In the genomic region with DNA sequence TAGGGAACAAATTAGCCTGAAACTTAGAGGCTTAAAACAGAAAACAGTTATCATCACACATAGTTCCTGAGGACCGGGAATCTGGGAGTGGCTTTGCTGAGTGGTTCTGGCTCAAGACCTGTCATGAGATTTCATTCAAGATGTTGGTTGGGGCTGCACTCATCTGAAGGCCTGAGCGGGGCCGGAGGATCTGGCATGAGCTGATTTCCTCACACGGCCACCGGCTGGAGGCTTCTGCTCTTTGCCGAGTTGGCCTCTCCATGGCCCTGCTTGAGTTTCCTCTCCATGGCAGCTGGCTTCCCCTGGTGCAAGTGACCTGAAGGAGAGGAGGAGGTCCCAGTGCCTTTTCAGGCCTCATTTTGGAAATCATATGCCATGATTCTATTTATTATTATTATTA, we compare ENCODE assay signal across 25 cellular contexts.
"Had no signal": no experiment of that assay in that cellular context is flagged by ENCODE, and none has a peak within 500 bp of the region (broad histone marks: within the 10 kb centered on the region; RNA-seq: fewer than 3 reads in every experiment).

No MANE protein-coding gene starts in this region.

- H3K9me3 Mint-ChIP-seq: activated B cell treated with CpG ODN at 0.5 μM for 24 hours; activated CD4-positive, alpha-beta T cell treated with anti-CD3 and anti-CD28 coated beads, Interleukin-2, amount 10 ng/mL, durations not matched to agents 24 days and 14 days; activated naive CD4-positive, alpha-beta T cell treated with anti-CD3 and anti-CD28 coated beads, Interleukin-2, amount 50 U/mL, for 24 hours; activated T-cell treated with anti-CD3 and anti-CD28 coated beads, Interleukin-2, amount 50 U/mL, for 72 hours; activated T-helper 2 cell treated with anti-CD3 and anti-CD28 coated beads, Interferon-gamma antibody, Interleukin-2, Interleukin-4, amounts not matched to agents 10 μg/mL and 5 μg/mL and 100 μg/mL, durations not matched to agents 14 hours and 24 hours and 36 hours had no signal

- H3K27me3 Mint-ChIP-seq: activated B cell treated with CpG ODN at 0.5 μM for 24 hours; activated CD4-positive, alpha-beta T cell treated with anti-CD3 and anti-CD28 coated beads, Interleukin-2, amount 10 ng/mL, durations not matched to agents 24 days and 14 days had no signal

- DNase-seq: activated B cell treated with CpG ODN at 0.5 μM for 24 hours; activated CD4-positive, alpha-beta T cell treated with anti-CD3 and anti-CD28 coated beads for 1 hour; activated CD4-positive, alpha-beta T cell treated with anti-CD3 and anti-CD28 coated beads, Interleukin-2, amount 10 ng/mL, durations not matched to agents 24 days and 14 days; activated naive CD4-positive, alpha-beta T cell; activated T-cell treated with anti-CD3 and anti-CD28 coated beads, Interleukin-2, amount 50 U/mL, for 72 hours; central memory CD4-positive, alpha-beta T cell; MG63; MV-4-11; NCI-H1092 treated with DMSO at 0.1 percent for 48 hours; NCI-H1417 treated with DMSO at 0.1 percent for 48 hours; NCI-H1694 treated with DMSO at 0.1 percent for 48 hours; NCI-H2029 treated with DMSO at 0.1 percent for 48 hours; NCI-H345; NCI-H510A; NCI-H69; Right ventricle myocardium superior; SJCRH30; T-helper 17 cell; T-helper 9 cell had no signal

- H3K4me1 Mint-ChIP-seq: activated B cell treated with CpG ODN at 0.5 μM for 24 hours; activated CD4-positive, alpha-beta T cell treated with anti-CD3 and anti-CD28 coated beads, Interleukin-2, amount 10 ng/mL, durations not matched to agents 24 days and 14 days; activated naive CD4-positive, alpha-beta T cell treated with anti-CD3 and anti-CD28 coated beads, Interleukin-2, amount 50 U/mL, for 24 hours had no signal

- H3K27ac ChIP-seq: breast epithelium, Peyer's patch, RWPE1, SJCRH30 had no signal

- ATAC-seq: activated CD8-positive, alpha-beta T cell treated with anti-CD3 and anti-CD28 coated beads, Interleukin-2, amount 10 ng/mL, durations not matched to agents 7 days and 5 days; activated T-cell treated with anti-CD3 and anti-CD28 coated beads, Interleukin-2, amount 50 U/mL, for 72 hours; T-helper 17 cell had no signal

- H3K27ac Mint-ChIP-seq: activated B cell treated with CpG ODN at 0.5 μM for 24 hours; activated CD4-positive, alpha-beta T cell treated with anti-CD3 and anti-CD28 coated beads, Interleukin-2, amount 10 ng/mL, durations not matched to agents 24 days and 14 days; activated CD8-positive, alpha-beta T cell treated with anti-CD3 and anti-CD28 coated beads, Interleukin-2, amount 10 ng/mL, durations not matched to agents 7 days and 5 days; activated naive CD4-positive, alpha-beta T cell treated with anti-CD3 and anti-CD28 coated beads, Interleukin-2, amount 50 U/mL, for 24 hours; activated T-cell treated with anti-CD3 and anti-CD28 coated beads, Interleukin-2, amount 50 U/mL, for 72 hours; activated T-helper 2 cell treated with anti-CD3 and anti-CD28 coated beads, Interferon-gamma antibody, Interleukin-2, Interleukin-4, amounts not matched to agents 10 μg/mL and 5 μg/mL and 100 μg/mL, durations not matched to agents 14 hours and 24 hours and 36 hours; T-helper 17 cell had no signal

- H3K4me1 ChIP-seq: breast epithelium, Peyer's patch, SJCRH30 had no signal

- H3K4me3 Mint-ChIP-seq: activated B cell treated with CpG ODN at 0.5 μM for 24 hours; activated CD4-positive, alpha-beta T cell treated with anti-CD3 and anti-CD28 coated beads, Interleukin-2, amount 10 ng/mL, durations not matched to agents 24 days and 14 days; activated CD8-positive, alpha-beta T cell treated with anti-CD3 and anti-CD28 coated beads, Interleukin-2, amount 10 ng/mL, durations not matched to agents 7 days and 5 days; activated naive CD4-positive, alpha-beta T cell treated with anti-CD3 and anti-CD28 coated beads, Interleukin-2, amount 50 U/mL, for 24 hours; activated T-cell treated with anti-CD3 and anti-CD28 coated beads, Interleukin-2, amount 50 U/mL, for 72 hours; T-helper 17 cell had no signal

- H3K36me3 Mint-ChIP-seq: activated naive CD4-positive, alpha-beta T cell treated with anti-CD3 and anti-CD28 coated beads, Interleukin-2, amount 50 U/mL, for 24 hours had no signal

- H3K9me3 ChIP-seq: MG63, Peyer's patch, SJCRH30 had no signal

- H3K27me3 ChIP-seq: MG63, Peyer's patch, SJCRH30 had no signal
